In the genomic region with DNA sequence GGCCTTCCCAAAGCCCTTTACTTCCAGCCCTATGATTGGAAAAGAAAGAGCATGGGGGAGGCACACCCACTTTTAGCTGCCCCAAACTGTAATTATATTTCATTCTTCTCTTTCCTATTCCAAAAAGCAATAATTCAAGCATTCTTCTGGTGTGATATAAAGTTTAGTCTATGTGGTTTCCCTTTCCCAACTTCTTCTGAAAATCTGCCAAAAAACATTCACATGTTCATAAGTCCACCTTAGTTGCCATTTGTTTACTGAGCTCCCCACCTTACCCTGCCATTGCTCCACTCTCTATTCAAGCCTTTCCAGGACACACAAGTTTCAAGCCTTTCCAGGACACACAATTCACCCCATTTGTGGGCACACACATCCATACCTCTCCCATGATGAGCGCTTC, we compare ENCODE assay signal across 23 cellular contexts.
"Had no signal": no experiment of that assay in that cellular context is flagged by ENCODE, and none has a peak within 500 bp of the region (broad histone marks: within the 10 kb centered on the region; RNA-seq: fewer than 3 reads in every experiment).

No MANE protein-coding gene starts in this region.

- H3K9me3 ChIP-seq: adrenal gland, Peyer's patch, SJSA1, SK-N-SH had no signal

- DNase-seq: activated CD4-positive, alpha-beta T cell treated with anti-CD3 and anti-CD28 coated beads, Interleukin-2, amount 10 ng/mL, durations not matched to agents 24 days and 14 days; activated CD4-positive, alpha-beta T cell treated with anti-CD3 and anti-CD28 coated beads, Interleukin-2, amount 50 U/mL, for 4 hours; activated CD8-positive, alpha-beta T cell treated with anti-CD3 and anti-CD28 coated beads for 36 hours; activated gamma-delta T cell; activated naive CD4-positive, alpha-beta T cell treated with Interleukin-2 at 50 U/mL for 16 hours; activated naive CD8-positive, alpha-beta T cell treated with anti-CD3 and anti-CD28 coated beads, Interleukin-2, amount 10 ng/mL, durations not matched to agents 7 days and 5 days; activated T-cell treated with anti-CD3 and anti-CD28 coated beads, Interleukin-2, amount 50 U/mL, for 1 hour; activated T-cell treated with anti-CD3 and anti-CD28 coated beads, Interleukin-2, amount 50 U/mL, for 72 hours; adrenal gland; anterior cingulate cortex; NCI-H1092; NCI-H187 treated with DMSO at 0.1 percent for 48 hours; NCI-H2081; NCI-H226; NCI-H524 treated with DMSO at 0.1 percent for 48 hours; NK-92 treated with Interleukin-12 subunit alpha and Interleukin-12 subunit beta, amount 100 ng/mL, for 24 hours; PC-3; Peyer's patch; RPMI8226; SHP77 treated with DMSO at 0.1 percent for 48 hours; SK-N-SH had no signal

- H3K27me3 ChIP-seq: adrenal gland, cardiac muscle cell, Peyer's patch had no signal

- H3K4me3 ChIP-seq: adrenal gland, cardiac muscle cell, Peyer's patch, SJSA1 had no signal

- H3K36me3 ChIP-seq: adrenal gland, cardiac muscle cell, Peyer's patch, SJSA1 had no signal
